ENCODE assay signal across 9 cellular contexts in genomic region chr11:8209208-8209807, GRCh38. TPM values are rescaled to one million over a fixed set of nuclear protein-coding genes. Genes with fewer than 3 reads are reported as not detected.
A peak's percentile ranks its signal among the peaks of the same experiment; 100 is the strongest.
DNase-seq lines count a peak whose midpoint lies in the region; ATAC-seq and TF ChIP-seq lines count a peak whose summit lies in the region.
"Had no signal": no experiment of that assay in that cellular context is flagged by ENCODE, and none has a peak within 500 bp of the region (broad histone marks: within the 10 kb centered on the region; RNA-seq: fewer than 3 reads in every experiment).

No MANE protein-coding gene starts in this region.

- H3K27me3 Mint-ChIP-seq in natural killer cell (ENCODE audit: low read depth in 2 of 2) (peaks cover 22 to 59% of the 10 kb centered on the region in 2 donors), WTC11 (ENCODE audit: low read depth) (no peaks in the 10 kb centered on the region)
- peaks cover 29 to 37% of the 10 kb centered on the region in 2 donors for H3K27me3 Mint-ChIP-seq in natural killer cell treated with Interleukin-12 subunit alpha and Interleukin-12 subunit beta and Interleukin-15 and Interleukin-18, amount 100 ng/mL, for 72 hours

- H3K27me3 ChIP-seq in right cardiac atrium (ENCODE audit: control insufficient read depth, insufficient read depth): no peaks in the 10 kb centered on the region
- H3K27me3 ChIP-seq in upper lobe of right lung: peaks cover 8% of the 10 kb centered on the region

- H3K36me3 Mint-ChIP-seq in natural killer cell: no peaks in the 10 kb centered on the region
- H3K36me3 Mint-ChIP-seq in natural killer cell treated with Interleukin-12 subunit alpha and Interleukin-12 subunit beta and Interleukin-15 and Interleukin-18, amount 100 ng/mL, for 72 hours: no peaks in the 10 kb centered on the region
- no peaks in the 10 kb centered on the region for H3K36me3 Mint-ChIP-seq in WTC11

- H3K36me3 ChIP-seq in upper lobe of right lung: no peaks in the 10 kb centered on the region

- intact Hi-C loops in natural killer cell (cut with micrococcal nuclease): no loop called here
- intact Hi-C loops in right cardiac atrium (cut with DNase I): no loop called here
- intact Hi-C loops in upper lobe of right lung (cut with DNase I): no loop called here

- ATAC-seq in natural killer cell: no peak
- no peak for ATAC-seq in natural killer cell treated with Interleukin-12 subunit alpha and Interleukin-12 subunit beta and Interleukin-15 and Interleukin-18, amount 100 ng/mL, for 72 hours
- ATAC-seq in WTC11: peak; percentile 61
- ATAC-seq in right cardiac atrium: no peak
- peak; percentile 33 for ATAC-seq in upper lobe of right lung

- H3K4me3 Mint-ChIP-seq in natural killer cell (no peak overlapping the region), WTC11 (no peak overlapping the region)
- no peak overlapping the region for H3K4me3 Mint-ChIP-seq in natural killer cell treated with Interleukin-12 subunit alpha and Interleukin-12 subunit beta and Interleukin-15 and Interleukin-18, amount 100 ng/mL, for 72 hours

- WGBS in right cardiac atrium: 50% methylated on average over 4 of the region's 4 CpGs

- no peaks in the 10 kb centered on the region for H3K9me3 Mint-ChIP-seq in natural killer cell
- no peaks in the 10 kb centered on the region for H3K9me3 Mint-ChIP-seq in natural killer cell treated with Interleukin-12 subunit alpha and Interleukin-12 subunit beta and Interleukin-15 and Interleukin-18, amount 100 ng/mL, for 72 hours
- H3K9me3 Mint-ChIP-seq in WTC11: no peaks in the 10 kb centered on the region

- H3K4me1 ChIP-seq in right cardiac atrium (ENCODE audit: control insufficient read depth, insufficient read depth, low read length) (peaks cover 5% of the 10 kb centered on the region), upper lobe of right lung (peaks cover 11% of the 10 kb centered on the region)

- peaks cover 0 to 8% of the 10 kb centered on the region in 2 donors for H3K4me1 Mint-ChIP-seq in natural killer cell
- peaks cover 0 to 3% of the 10 kb centered on the region in 2 donors for H3K4me1 Mint-ChIP-seq in natural killer cell treated with Interleukin-12 subunit alpha and Interleukin-12 subunit beta and Interleukin-15 and Interleukin-18, amount 100 ng/mL, for 72 hours (ENCODE audit: low read depth in 2 of 2)
- H3K4me1 Mint-ChIP-seq in WTC11: peaks cover 16% of the 10 kb centered on the region

- POLR2A ChIA-PET in WTC11 (lab: Charles Lee): interaction anchor here (0.7 kb wide), 1 partner anchor 133 kb away, joined by 4 read pairs; no protein-coding TSS in a partner anchor

- H3K27ac ChIP-seq in right cardiac atrium (ENCODE audit: low read length) (no peak overlapping the region), upper lobe of right lung (no peak overlapping the region)

- H3K27ac Mint-ChIP-seq in natural killer cell (no peak overlapping the region), WTC11 (no peak overlapping the region)
- no peak overlapping the region for H3K27ac Mint-ChIP-seq in natural killer cell treated with Interleukin-12 subunit alpha and Interleukin-12 subunit beta and Interleukin-15 and Interleukin-18, amount 100 ng/mL, for 72 hours

- H3K9me3 ChIP-seq in right cardiac atrium (ENCODE audit: control insufficient read depth, low read length): no peaks in the 10 kb centered on the region
- no peaks in the 10 kb centered on the region for H3K9me3 ChIP-seq in upper lobe of right lung

- H3K4me3 ChIP-seq in right cardiac atrium (ENCODE audit: low read length): no peak overlapping the region
- H3K4me3 ChIP-seq in upper lobe of right lung: no peak overlapping the region

- peak; percentile 18 for TF ChIP-seq CTCF in natural killer cell (IDR thresholded peaks at IDR 0.05)
- TF ChIP-seq CTCF in WTC11 (IDR thresholded peaks at IDR 0.05): peak; percentile 72
- TF ChIP-seq CTCF in upper lobe of right lung (IDR thresholded peaks at IDR 0.05): peak; percentile 44

- CTCF ChIA-PET in WTC11 (lab: Charles Lee): interaction anchor here (0.6 to 1.0 kb wide), 3 partner anchors 9 to 16 kb away, joined by 3 to 6 read pairs (median 4); no protein-coding TSS in a partner anchor

- no peak for DNase-seq in natural killer cell
- DNase-seq in natural killer cell treated with Interleukin-12 subunit alpha and Interleukin-12 subunit beta and Interleukin-15 and Interleukin-18, amount 100 ng/mL, for 72 hours (ENCODE audit: low spot score): no peak
- peak; percentile 82 for DNase-seq in WTC11 (ENCODE audit: low spot score)
- DNase-seq in right cardiac atrium: peak in 2 of 3 donors; percentile 79 to 80
- no peak for DNase-seq in upper lobe of right lung
- DNase-seq in NCI-H345 (lab: John Stamatoyannopoulos, UW): no peak
- no peak for DNase-seq in NCI-H510A (lab: John Stamatoyannopoulos, UW)
- DNase-seq in NCI-H187 (lab: John Stamatoyannopoulos, UW): no peak

TF ChIP-seq in WTC11, 78 proteins besides CTCF, POLR2A, EP300 and RAD21:
- TF ChIP-seq ZNF423 (CRISPR knock-in tag; IDR thresholded peaks at IDR 0.05) (0 out of 2 replicates have a peak, but pooled peaks have one; percentile 5), SMAD4 (CRISPR knock-in tag; IDR thresholded peaks at IDR 0.05) (no peak)
TF ChIP-seq in WTC11: peak in this region for 1.

RNA-seq across cellular contexts. Expression of gene RIC3, which starts 40.5 kb away (rescaled TPM):
- total RNA-seq in natural killer cell (1 to 10 TPM; 3.5 to 4.7 (median 3.6) TPM), WTC11 (2021) (15.0 to 17.6 TPM (median 15.7 TPM) in 3 replicates), right cardiac atrium (10 to 100 TPM; 12.8 to 20.2 (median 17.5) TPM), upper lobe of right lung (12.9 TPM)
- 1 to 10 TPM; 1.4 to 4.3 TPM for total RNA-seq in natural killer cell treated with Interleukin-12 subunit alpha and Interleukin-12 subunit beta and Interleukin-15 and Interleukin-18, amount 100 ng/mL, for 72 hours
- 10.0 TPM for polyA plus RNA-seq in right cardiac atrium

RNA-seq across cellular contexts. Expression of gene LMO1, which starts 54.4 kb away (rescaled TPM):
- total RNA-seq in natural killer cell (not detected), WTC11 (2021) (0.39 to 0.44 TPM (median 0.44 TPM) in 3 replicates), right cardiac atrium (under 1 TPM in 1 of 4 donors, not detected in 3; 0.51 TPM), upper lobe of right lung (not detected)
- not detected for total RNA-seq in natural killer cell treated with Interleukin-12 subunit alpha and Interleukin-12 subunit beta and Interleukin-15 and Interleukin-18, amount 100 ng/mL, for 72 hours
- polyA plus RNA-seq in right cardiac atrium: 0.34 TPM
- total RNA-seq: activated CD8-positive, alpha-beta memory T cell treated with anti-CD3 and anti-CD28 coated beads for 36 hours had no signal

Comparison
In these comparisons a context has a peak if more than half of its experiments do, and no peak if none do; other contexts are left out.
1. ATAC-seq: peak in WTC11 (single experiment) and upper lobe of right lung (single experiment); none in natural killer cell (0 of 3), natural killer cell treated with Interleukin-12 subunit alpha and Interleukin-12 subunit beta and Interleukin-15 and Interleukin-18, amount 100 ng/mL, for 72 hours (0 of 2) and right cardiac atrium (0 of 2).
2. DNase-seq: peak in WTC11 (single experiment) and right cardiac atrium (2 of 3); none in natural killer cell (single experiment), natural killer cell treated with Interleukin-12 subunit alpha and Interleukin-12 subunit beta and Interleukin-15 and Interleukin-18, amount 100 ng/mL, for 72 hours (single experiment), upper lobe of right lung (single experiment), NCI-H345 (single experiment), NCI-H510A (single experiment) and NCI-H187 (0 of 2).
3. CTCF ChIP-seq: peak in every context shown above with its lines; median percentile 72 in WTC11; 44 in upper lobe of right lung; 18 in natural killer cell.